Comparison of ENCODE assay signal across 8 cellular contexts in the genomic region with DNA sequence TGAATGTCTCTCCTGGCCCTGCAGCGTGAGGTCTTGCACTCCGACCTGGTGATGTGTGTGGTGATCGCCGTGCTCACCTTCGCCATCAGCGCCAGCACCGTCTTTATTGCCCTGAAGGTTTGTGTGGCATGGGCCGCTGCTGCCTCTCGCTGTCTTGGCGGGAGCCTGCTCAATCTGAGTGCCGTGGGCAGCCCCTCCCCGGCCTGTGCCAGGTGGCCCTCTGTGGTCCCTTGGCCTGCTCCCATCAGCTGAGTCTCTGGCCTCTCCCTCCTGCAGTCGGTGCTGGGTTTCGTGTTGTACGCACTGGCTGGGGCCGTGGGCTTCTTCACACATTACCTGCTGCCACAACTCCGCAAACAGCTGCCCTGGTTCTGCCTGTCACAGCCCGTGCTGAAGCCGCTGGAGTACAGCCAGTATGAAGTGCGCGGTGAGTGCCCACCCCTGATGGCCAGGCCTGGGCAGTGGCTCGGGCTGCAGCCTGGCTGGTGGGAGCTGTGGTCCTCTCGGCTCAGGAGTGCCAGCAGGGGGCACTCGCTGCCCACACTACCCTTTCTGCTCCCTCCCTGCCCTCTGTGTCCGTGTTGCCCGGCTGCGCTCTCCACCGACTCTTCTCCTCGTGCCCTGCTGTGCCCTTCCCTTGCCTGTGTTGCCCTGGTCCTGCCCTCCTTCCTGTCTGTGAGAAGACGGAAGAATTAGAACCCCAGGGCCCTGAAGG. TPM values are rescaled to one million over a fixed set of nuclear protein-coding genes. Genes with fewer than 3 reads are reported as not detected.
DNase-seq lines count a peak whose midpoint lies in the region; ATAC-seq, FAIRE-seq and TF ChIP-seq lines count a peak whose summit lies in the region.

No MANE protein-coding gene starts in this region.

- no peak overlapping the region for H3K27ac ChIP-seq in A673 (ENCODE audit: low read depth, low read length, poor library complexity, severe bottlenecking)
- H3K27ac ChIP-seq in Peyer's patch = peak overlapping the region in 1 of 4 donors; percentile 15
- H3K27ac ChIP-seq in spleen = peak overlapping the region in 3 of 8 donors; percentile 43 to 59 (median 55)

- H3K4me3 ChIP-seq in A673 (ENCODE audit: low read depth, low read length, poor library complexity, severe bottlenecking) = no peak overlapping the region
- H3K4me3 ChIP-seq in Peyer's patch = no peak overlapping the region
- H3K4me3 ChIP-seq in spleen = no peak overlapping the region

- intact Hi-C loops in A673 (cut with micrococcal nuclease; ENCODE audit: unreplicated experiment) = loop anchor here (10.0 kb wide), 1 partner anchor 79 kb away; no protein-coding TSS in a partner anchor
- intact Hi-C loops in left ventricle myocardium superior (cut with micrococcal nuclease) = no loop called here
- intact Hi-C loops in spleen (cut with DNase I; ENCODE audit: low total_unique reads) = loop anchor here (5.0 kb wide), 1 partner anchor 192 kb away; no protein-coding TSS in a partner anchor

- CTCF ChIA-PET in A673 (lab: Charles Lee) = interaction anchor here (0.5 to 1.2 kb wide), 4 partner anchors 10 to 154 kb away, joined by 3 to 12 read pairs (median 3); partner anchors contain the start of genes KAT5 and PCNX3

- H3K4me1 ChIP-seq in A673 (ENCODE audit: insufficient read depth, low read length, poor library complexity, severe bottlenecking) (no peaks in the 10 kb centered on the region), Peyer's patch (no peaks in the 10 kb centered on the region), spleen (peaks cover 0 to 29% (median 11%) of the 10 kb centered on the region in 6 donors)

- BruUV-seq in A673 (replicated peaks; lab: Mats Ljungman, UMichigan) = no TSS peak

- H3K36me3 ChIP-seq in A673 (ENCODE audit: insufficient read depth, low read length, poor library complexity, severe bottlenecking) (peaks cover 58% of the 10 kb centered on the region), Peyer's patch (peaks cover 0 to 100% (median 0%) of the 10 kb centered on the region in 3 donors), spleen (peaks cover 4 to 100% (median 97%) of the 10 kb centered on the region in 6 donors)

- POLR2A ChIA-PET in A673 (lab: Charles Lee; ENCODE audit: low non-redundant PET) = no interaction called here

- peak; percentile 82 for ATAC-seq in left ventricle myocardium superior
- no peak for ATAC-seq in GM18498 (IDR thresholded peaks at IDR 0.05; ENCODE audit: unreplicated experiment)
- no peak for ATAC-seq in GM18861 (IDR thresholded peaks at IDR 0.05; ENCODE audit: unreplicated experiment)

- no peaks in the 10 kb centered on the region for H3K27me3 ChIP-seq in A673 (replicated peaks; ENCODE audit: insufficient read depth, low read depth, low read length, poor library complexity)
- H3K27me3 ChIP-seq in Peyer's patch = no peaks in the 10 kb centered on the region
- H3K27me3 ChIP-seq in spleen (replicated peaks in 1 of 7) = no peaks in the 10 kb centered on the region

- peak; percentile 82 for FAIRE-seq in GM12892 (lab: Jason Lieb, UNC)

- DNase-seq in A673 (ENCODE audit: low spot score) = no peak
- DNase-seq in GM12892 (ENCODE audit: insufficient read length) = peak; percentile 83
- DNase-seq in Peyer's patch = peak; percentile 72 to 84 (median 74)
- DNase-seq in amygdala (lab: John Stamatoyannopoulos, UW) = peak in 45 of 56 donors; percentile 12 to 81 (median 53)
- peak; percentile 82 for DNase-seq in left ventricle myocardium superior
- peak; percentile 93 for DNase-seq in spleen

- TF ChIP-seq CTCF in A673 (conservative IDR thresholded peaks at IDR 0.05; ENCODE audit: low read depth, low read length) (peak; percentile 70), Peyer's patch (IDR thresholded peaks at IDR 0.05) (peak; percentile 64 to 75 (median 65)), spleen (IDR thresholded peaks at IDR 0.05 in 8 of 11, conservative IDR thresholded peaks at IDR 0.05 in 3 of 11) (peak; percentile 82 to 92 (median 87))

- 64 to 71% (median 65%) methylated on average over 21 to 30 of the region's 30 CpGs for WGBS in spleen, 5 donors

- H3K9me3 ChIP-seq in A673 (ENCODE audit: low read depth, low read length, poor library complexity, severe bottlenecking) (no peaks in the 10 kb centered on the region), Peyer's patch (no peaks in the 10 kb centered on the region), spleen (no peaks in the 10 kb centered on the region)

- no peak for TF ChIP-seq POLR2A in GM12892 (IDR thresholded peaks at IDR 0.05; ENCODE audit: low read depth, low read length)
- TF ChIP-seq POLR2A in Peyer's patch (IDR thresholded peaks at IDR 0.05) = no peak
- no peak for TF ChIP-seq POLR2A in spleen (IDR thresholded peaks at IDR 0.05)

RNA-seq across cellular contexts. Expression of gene PCNX3, which starts 10.2 kb away (rescaled TPM):
- total RNA-seq in A673 (2021) (63.4 and 68.0 TPM in 2 replicates), Peyer's patch (100 to 1,000 TPM in 1 of 4 donors, 10 to 100 TPM in 3; 60.2 to 106 (median 81.3) TPM), left ventricle myocardium superior (11.8 TPM), spleen (10 to 100 TPM; 38.6 to 51.3 (median 47.4) TPM)
- polyA plus RNA-seq in GM12892 (2012; ENCODE audit: missing spikeins) = 7.8 TPM
- polyA plus RNA-seq in spleen = 10 to 100 TPM in 2 of 3 donors, 1 to 10 TPM in 1; 9.2 to 24.9 (median 17.7) TPM

RNA-seq across cellular contexts. Expression of gene MAP3K11, which starts 11.8 kb away (rescaled TPM):
- total RNA-seq in A673 (2021) = 92.8 and 94.2 TPM in 2 replicates
- polyA plus RNA-seq in GM12892 (2012; ENCODE audit: missing spikeins) = 15.2 TPM
- total RNA-seq in Peyer's patch = 100 to 1,000 TPM; 106 to 209 (median 150) TPM
- total RNA-seq in left ventricle myocardium superior = 39.0 TPM
- total RNA-seq in spleen = 100 to 1,000 TPM in 3 of 7 donors, 10 to 100 TPM in 4; 93.5 to 158 (median 99.9) TPM
- polyA plus RNA-seq in spleen = 100 to 1,000 TPM in 1 of 3 donors, 10 to 100 TPM in 2; 29.4 to 109 (median 97.7) TPM

RNA-seq across cellular contexts. Expression of gene SIPA1, which starts 12.1 kb away (rescaled TPM):
- total RNA-seq in A673 (2021) (30.0 and 43.2 TPM in 2 replicates), Peyer's patch (10 to 100 TPM; 18.0 to 48.7 (median 24.7) TPM), left ventricle myocardium superior (32.0 TPM), spleen (100 to 1,000 TPM; 167 to 308 (median 255) TPM)
- polyA plus RNA-seq in GM12892 (2012; ENCODE audit: missing spikeins) = 26.0 TPM
- polyA plus RNA-seq in spleen = 100 to 1,000 TPM; 269 to 423 (median 327) TPM

RNA-seq across cellular contexts. Expression of gene KCNK7, which starts 30.2 kb away (rescaled TPM):
- total RNA-seq in A673 (2021) = 1.7 and 2.3 TPM in 2 replicates
- polyA plus RNA-seq in GM12892 (2012; ENCODE audit: missing spikeins) = not detected
- 1 to 10 TPM in 3 of 4 donors, not detected in 1; 1.5 to 3.5 (median 2.5) TPM for total RNA-seq in Peyer's patch
- total RNA-seq in left ventricle myocardium superior = 0.94 TPM
- 1 to 10 TPM in 4 of 7 donors, under 1 TPM in 3; 0.63 to 3.2 (median 1.1) TPM for total RNA-seq in spleen
- polyA plus RNA-seq in spleen = 1 to 10 TPM; 1.9 to 6.2 (median 2.9) TPM

RNA-seq across cellular contexts. Expression of gene RELA, which starts 36.9 kb away (rescaled TPM):
- 92.0 and 99.3 TPM in 2 replicates for total RNA-seq in A673 (2021)
- polyA plus RNA-seq in GM12892 (2012; ENCODE audit: missing spikeins) = 28.2 TPM
- 10 to 100 TPM; 46.6 to 86.9 (median 59.7) TPM for total RNA-seq in Peyer's patch
- 40.1 TPM for total RNA-seq in left ventricle myocardium superior
- 100 to 1,000 TPM in 1 of 7 donors, 10 to 100 TPM in 6; 68.2 to 115 (median 85.3) TPM for total RNA-seq in spleen
- polyA plus RNA-seq in spleen = 10 to 100 TPM; 25.8 to 43.0 (median 25.9) TPM
